27 cellular contexts compared by ENCODE assay signal in the genomic region with DNA sequence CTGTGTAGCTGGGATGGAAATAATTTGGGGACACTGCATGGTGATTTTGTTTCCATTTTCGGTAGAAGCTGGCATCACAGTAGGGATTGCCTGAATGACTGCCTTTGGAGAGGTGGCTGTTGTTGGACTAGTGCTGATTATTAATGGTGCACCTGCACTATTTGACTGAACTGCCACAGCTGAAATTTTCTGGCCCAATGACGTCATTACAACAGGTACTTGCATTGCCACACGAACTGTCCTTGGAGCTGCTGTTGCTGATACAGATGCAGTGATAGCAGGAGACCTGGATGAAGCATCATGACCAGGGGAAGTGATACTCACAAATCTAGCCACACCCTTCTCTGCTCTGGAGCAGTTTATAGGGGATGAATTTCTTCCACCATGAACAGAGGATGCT.
"Had no signal": no experiment of that assay in that cellular context is flagged by ENCODE, and none has a peak within 500 bp of the region (broad histone marks: within the 10 kb centered on the region; RNA-seq: fewer than 3 reads in every experiment).

No MANE protein-coding gene starts in this region.

- H3K4me3 ChIP-seq: ascending aorta, breast epithelium, cardiac muscle cell, colonic mucosa, esophagus squamous epithelium, gastroesophageal sphincter, heart right ventricle had no signal

- H3K9me3 ChIP-seq: colonic mucosa, esophagus squamous epithelium, heart right ventricle had no signal

- H3K4me1 ChIP-seq: ascending aorta, breast epithelium, colonic mucosa, esophagus squamous epithelium, gastroesophageal sphincter, heart right ventricle had no signal

- DNase-seq: activated CD4-positive, alpha-beta memory T cell treated with anti-CD3 and anti-CD28 coated beads, Interleukin-2, amount 10 ng/mL, durations not matched to agents 7 days and 5 days; activated CD4-positive, alpha-beta T cell treated with anti-CD3 and anti-CD28 coated beads for 1 hour; activated CD4-positive, alpha-beta T cell treated with anti-CD3 and anti-CD28 coated beads for 4 hours; activated CD4-positive, alpha-beta T cell treated with anti-CD3 and anti-CD28 coated beads, Interleukin-2, amount 10 ng/mL, durations not matched to agents 7 days and 5 days; activated CD4-positive, alpha-beta T cell treated with anti-CD3 and anti-CD28 coated beads, Interleukin-2, amount 50 U/mL, for 4 hours; activated CD8-positive, alpha-beta memory T cell treated with anti-CD3 and anti-CD28 coated beads, Interleukin-2, amount 50 U/mL, for 48 hours; activated gamma-delta T cell; activated naive CD4-positive, alpha-beta T cell; activated naive CD4-positive, alpha-beta T cell treated with anti-CD3 and anti-CD28 coated beads, Interleukin-2, amount 10 ng/mL, durations not matched to agents 7 days and 5 days; activated naive CD8-positive, alpha-beta T cell treated with anti-CD3 and anti-CD28 coated beads, Interleukin-2, amount 10 ng/mL, durations not matched to agents 7 days and 5 days; activated T-cell treated with anti-CD3 and anti-CD28 coated beads for 4 hours; activated T-cell treated with anti-CD3 and anti-CD28 coated beads, Interleukin-2, amount 50 U/mL, for 24 hours; activated T-cell treated with anti-CD3 and anti-CD28 coated beads, Interleukin-2, amount 50 U/mL, for 72 hours; central memory CD4-positive, alpha-beta T cell; cerebellar nuclear complex; colonic mucosa; effector CD8-positive, alpha-beta T cell; esophagus squamous epithelium; foreskin melanocyte; heart right ventricle; T-helper 2 cell had no signal

- H3K27ac ChIP-seq: ascending aorta, breast epithelium, cardiac muscle cell, colonic mucosa, epithelial cell of prostate, esophagus squamous epithelium, gastroesophageal sphincter, heart right ventricle, VCaP had no signal

- H3K36me3 ChIP-seq: ascending aorta, breast epithelium, cardiac muscle cell, colonic mucosa, esophagus squamous epithelium, gastroesophageal sphincter, heart right ventricle had no signal
